Comparison of ENCODE assay signal across 36 cellular contexts in the genomic region with DNA sequence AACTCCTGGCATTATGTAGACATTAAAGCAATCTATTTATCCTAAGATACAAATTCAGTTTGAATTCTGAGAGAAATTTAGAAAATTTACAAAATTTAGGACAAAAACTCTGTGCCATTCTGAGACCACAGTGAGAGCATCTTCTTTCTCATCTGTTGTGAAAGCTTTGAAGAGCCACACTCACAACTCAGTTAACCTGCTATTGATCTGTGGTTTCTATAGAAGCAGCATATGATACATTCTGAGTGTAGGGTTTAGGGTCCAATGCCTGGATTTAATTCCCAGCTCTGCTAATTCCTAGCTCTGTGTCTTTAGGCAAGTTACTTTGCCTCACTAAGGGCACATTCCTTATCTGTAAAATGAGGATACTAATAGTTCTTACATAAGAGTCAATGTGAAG.
"Had no signal": no experiment of that assay in that cellular context is flagged by ENCODE, and none has a peak within 500 bp of the region (broad histone marks: within the 10 kb centered on the region; RNA-seq: fewer than 3 reads in every experiment).

No MANE protein-coding gene starts in this region.

- H3K27me3 ChIP-seq: ascending aorta, breast epithelium, cardiac muscle cell, dorsolateral prefrontal cortex, esophagus muscularis mucosa, foreskin keratinocyte, gastrocnemius medialis, heart left ventricle had no signal

- H3K36me3 Mint-ChIP-seq: brain had no signal

- ATAC-seq: activated CD4-positive, alpha-beta T cell treated with anti-CD3 and anti-CD28 coated beads for 36 hours; activated CD8-positive, alpha-beta memory T cell treated with anti-CD3 and anti-CD28 coated beads, Interleukin-2, amount 10 ng/mL, durations not matched to agents 7 days and 5 days; activated CD8-positive, alpha-beta T cell treated with anti-CD3 and anti-CD28 coated beads, Interleukin-2, amount 10 ng/mL, durations not matched to agents 7 days and 5 days; gastrocnemius medialis; heart left ventricle; T-helper 17 cell had no signal

- H3K27ac ChIP-seq: ascending aorta, breast epithelium, cardiac muscle cell, coronary artery, dorsolateral prefrontal cortex, esophagus muscularis mucosa, foreskin keratinocyte, gastrocnemius medialis, heart left ventricle had no signal

- H3K9me3 Mint-ChIP-seq: activated CD4-positive, alpha-beta memory T cell treated with anti-CD3 and anti-CD28 coated beads for 36 hours; activated CD4-positive, alpha-beta T cell treated with anti-CD3 and anti-CD28 coated beads, Interleukin-2, amount 10 ng/mL, durations not matched to agents 24 days and 14 days; activated naive CD4-positive, alpha-beta T cell treated with anti-CD3 and anti-CD28 coated beads, Interleukin-2, amount 10 ng/mL, durations not matched to agents 7 days and 5 days; activated naive CD4-positive, alpha-beta T cell treated with anti-CD3 and anti-CD28 coated beads, Interleukin-2, amount 50 U/mL, for 72 hours; activated naive CD8-positive, alpha-beta T cell treated with anti-CD3 and anti-CD28 coated beads, Interleukin-2, amount 10 ng/mL, durations not matched to agents 7 days and 5 days; activated T-helper 1 cell treated with anti-CD3 and anti-CD28 coated beads, Interleukin-12 subunit alpha, Interleukin-12 subunit beta, Interleukin-2, Interleukin-4 antibody, amounts not matched to agents 30 ng/mL and 10 ng/mL and 1 ng/mL, durations not matched to agents 14 hours and 24 hours and 36 hours; brain; central memory CD8-positive, alpha-beta T cell; dendritic cell treated with granulocyte-macrophage colony-stimulating factor and Interleukin-4, amounts not matched to agents 40 ng/mL and 50 ng/mL, for 4 days; endodermal cell; T-helper 2 cell treated with Interferon-gamma antibody and Interleukin-4, amounts not matched to agents 5 μg/mL and 100 μg/mL, for 36 hours had no signal

- H3K9me3 ChIP-seq: ascending aorta, breast epithelium, esophagus muscularis mucosa, gastrocnemius medialis, heart left ventricle had no signal

- DNase-seq: activated CD4-positive, alpha-beta memory T cell treated with anti-CD3 and anti-CD28 coated beads for 36 hours; activated CD4-positive, alpha-beta T cell treated with anti-CD3 and anti-CD28 coated beads for 36 hours; activated CD4-positive, alpha-beta T cell treated with anti-CD3 and anti-CD28 coated beads, Interleukin-2, amount 10 ng/mL, durations not matched to agents 24 days and 14 days; activated CD4-positive, CD25-positive, alpha-beta regulatory T cell; activated CD4-positive, CD25-positive, alpha-beta regulatory T cell treated with anti-CD3 and anti-CD28 coated beads, Interleukin-2, amount 50 U/mL, for 72 hours; activated CD8-positive, alpha-beta memory T cell treated with anti-CD3 and anti-CD28 coated beads, Interleukin-2, amount 10 ng/mL, durations not matched to agents 7 days and 5 days; activated CD8-positive, alpha-beta memory T cell treated with anti-CD3 and anti-CD28 coated beads, Interleukin-2, amount 50 U/mL, for 4 hours; activated CD8-positive, alpha-beta T cell treated with anti-CD3 and anti-CD28 coated beads, Interleukin-2, amount 10 ng/mL, durations not matched to agents 7 days and 5 days; activated gamma-delta T cell; activated naive CD4-positive, alpha-beta T cell; activated naive CD4-positive, alpha-beta T cell treated with anti-CD3 and anti-CD28 coated beads, Interleukin-2, amount 10 ng/mL, durations not matched to agents 7 days and 5 days; activated naive CD8-positive, alpha-beta T cell treated with anti-CD3 and anti-CD28 coated beads, Interleukin-2, amount 10 ng/mL, durations not matched to agents 7 days and 5 days; activated T-cell treated with anti-CD3 and anti-CD28 coated beads, Interleukin-2, amount 50 U/mL, for 1 hour; activated T-cell treated with anti-CD3 and anti-CD28 coated beads, Interleukin-2, amount 50 U/mL, for 48 hours; dorsolateral prefrontal cortex; effector memory CD4-positive, alpha-beta T cell; endodermal cell; erythroblast; foreskin keratinocyte; gastrocnemius medialis; glutamatergic neuron; heart left ventricle; T-helper 1 cell; T-helper 17 cell; T1000 had no signal

- H3K27ac Mint-ChIP-seq: activated CD4-positive, alpha-beta memory T cell treated with anti-CD3 and anti-CD28 coated beads for 36 hours; activated CD4-positive, alpha-beta T cell treated with anti-CD3 and anti-CD28 coated beads for 36 hours; activated CD4-positive, alpha-beta T cell treated with anti-CD3 and anti-CD28 coated beads, Interleukin-2, amount 10 ng/mL, durations not matched to agents 24 days and 14 days; activated CD8-positive, alpha-beta memory T cell treated with anti-CD3 and anti-CD28 coated beads, Interleukin-2, amount 10 ng/mL, durations not matched to agents 7 days and 5 days; activated CD8-positive, alpha-beta T cell treated with anti-CD3 and anti-CD28 coated beads, Interleukin-2, amount 10 ng/mL, durations not matched to agents 7 days and 5 days; activated naive CD4-positive, alpha-beta T cell treated with anti-CD3 and anti-CD28 coated beads, Interleukin-2, amount 10 ng/mL, durations not matched to agents 7 days and 5 days; activated naive CD4-positive, alpha-beta T cell treated with anti-CD3 and anti-CD28 coated beads, Interleukin-2, amount 50 U/mL, for 72 hours; activated naive CD8-positive, alpha-beta T cell treated with anti-CD3 and anti-CD28 coated beads, Interleukin-2, amount 10 ng/mL, durations not matched to agents 7 days and 5 days; activated T-helper 1 cell treated with anti-CD3 and anti-CD28 coated beads, Interleukin-12 subunit alpha, Interleukin-12 subunit beta, Interleukin-2, Interleukin-4 antibody, amounts not matched to agents 30 ng/mL and 10 ng/mL and 1 ng/mL, durations not matched to agents 14 hours and 24 hours and 36 hours; brain; dendritic cell treated with granulocyte-macrophage colony-stimulating factor and Interleukin-4, amounts not matched to agents 40 ng/mL and 50 ng/mL, for 4 days; endodermal cell; T-helper 17 cell; T-helper 2 cell treated with Interferon-gamma antibody and Interleukin-4, amounts not matched to agents 5 μg/mL and 100 μg/mL, for 36 hours had no signal

- H3K27me3 Mint-ChIP-seq: activated CD4-positive, alpha-beta memory T cell treated with anti-CD3 and anti-CD28 coated beads for 36 hours; activated CD4-positive, alpha-beta T cell treated with anti-CD3 and anti-CD28 coated beads for 36 hours; activated CD4-positive, alpha-beta T cell treated with anti-CD3 and anti-CD28 coated beads, Interleukin-2, amount 10 ng/mL, durations not matched to agents 24 days and 14 days; activated CD8-positive, alpha-beta memory T cell treated with anti-CD3 and anti-CD28 coated beads, Interleukin-2, amount 10 ng/mL, durations not matched to agents 7 days and 5 days; activated naive CD4-positive, alpha-beta T cell treated with anti-CD3 and anti-CD28 coated beads, Interleukin-2, amount 10 ng/mL, durations not matched to agents 7 days and 5 days; activated naive CD8-positive, alpha-beta T cell treated with anti-CD3 and anti-CD28 coated beads, Interleukin-2, amount 10 ng/mL, durations not matched to agents 7 days and 5 days; brain; central memory CD8-positive, alpha-beta T cell; dendritic cell treated with granulocyte-macrophage colony-stimulating factor and Interleukin-4, amounts not matched to agents 40 ng/mL and 50 ng/mL, for 4 days; T-helper 17 cell had no signal

- H3K4me3 Mint-ChIP-seq: activated CD4-positive, alpha-beta memory T cell treated with anti-CD3 and anti-CD28 coated beads for 36 hours; activated CD4-positive, alpha-beta T cell treated with anti-CD3 and anti-CD28 coated beads for 36 hours; activated CD4-positive, alpha-beta T cell treated with anti-CD3 and anti-CD28 coated beads, Interleukin-2, amount 10 ng/mL, durations not matched to agents 24 days and 14 days; activated CD8-positive, alpha-beta memory T cell treated with anti-CD3 and anti-CD28 coated beads, Interleukin-2, amount 10 ng/mL, durations not matched to agents 7 days and 5 days; activated CD8-positive, alpha-beta T cell treated with anti-CD3 and anti-CD28 coated beads, Interleukin-2, amount 10 ng/mL, durations not matched to agents 7 days and 5 days; activated naive CD4-positive, alpha-beta T cell treated with anti-CD3 and anti-CD28 coated beads, Interleukin-2, amount 10 ng/mL, durations not matched to agents 7 days and 5 days; activated naive CD8-positive, alpha-beta T cell treated with anti-CD3 and anti-CD28 coated beads, Interleukin-2, amount 10 ng/mL, durations not matched to agents 7 days and 5 days; activated T-helper 1 cell treated with anti-CD3 and anti-CD28 coated beads, Interleukin-12 subunit alpha, Interleukin-12 subunit beta, Interleukin-2, Interleukin-4 antibody, amounts not matched to agents 30 ng/mL and 10 ng/mL and 1 ng/mL, durations not matched to agents 14 hours and 24 hours and 36 hours; brain; central memory CD8-positive, alpha-beta T cell; dendritic cell treated with granulocyte-macrophage colony-stimulating factor and Interleukin-4, amounts not matched to agents 40 ng/mL and 50 ng/mL, for 4 days; endodermal cell; T-helper 17 cell; T-helper 2 cell treated with Interferon-gamma antibody and Interleukin-4, amounts not matched to agents 5 μg/mL and 100 μg/mL, for 36 hours had no signal

- H3K4me3 ChIP-seq: ascending aorta, breast epithelium, cardiac muscle cell, coronary artery, dorsolateral prefrontal cortex, esophagus muscularis mucosa, gastrocnemius medialis, heart left ventricle had no signal

- H3K4me1 ChIP-seq: breast epithelium had no signal

- H3K36me3 ChIP-seq: ascending aorta, breast epithelium, cardiac muscle cell had no signal
